Comparison of ENCODE assay signal across 1 cellular context in genomic region chrX:71492086-71493065, GRCh38.
TF ChIP-seq lines count a peak whose summit lies in the region.

No MANE protein-coding gene starts in this region.

TF ChIP-seq in K562, 482 proteins besides CTCF, POLR2A, EP300 and RAD21 (continued from another document):
- TF ChIP-seq, protein P1, sequence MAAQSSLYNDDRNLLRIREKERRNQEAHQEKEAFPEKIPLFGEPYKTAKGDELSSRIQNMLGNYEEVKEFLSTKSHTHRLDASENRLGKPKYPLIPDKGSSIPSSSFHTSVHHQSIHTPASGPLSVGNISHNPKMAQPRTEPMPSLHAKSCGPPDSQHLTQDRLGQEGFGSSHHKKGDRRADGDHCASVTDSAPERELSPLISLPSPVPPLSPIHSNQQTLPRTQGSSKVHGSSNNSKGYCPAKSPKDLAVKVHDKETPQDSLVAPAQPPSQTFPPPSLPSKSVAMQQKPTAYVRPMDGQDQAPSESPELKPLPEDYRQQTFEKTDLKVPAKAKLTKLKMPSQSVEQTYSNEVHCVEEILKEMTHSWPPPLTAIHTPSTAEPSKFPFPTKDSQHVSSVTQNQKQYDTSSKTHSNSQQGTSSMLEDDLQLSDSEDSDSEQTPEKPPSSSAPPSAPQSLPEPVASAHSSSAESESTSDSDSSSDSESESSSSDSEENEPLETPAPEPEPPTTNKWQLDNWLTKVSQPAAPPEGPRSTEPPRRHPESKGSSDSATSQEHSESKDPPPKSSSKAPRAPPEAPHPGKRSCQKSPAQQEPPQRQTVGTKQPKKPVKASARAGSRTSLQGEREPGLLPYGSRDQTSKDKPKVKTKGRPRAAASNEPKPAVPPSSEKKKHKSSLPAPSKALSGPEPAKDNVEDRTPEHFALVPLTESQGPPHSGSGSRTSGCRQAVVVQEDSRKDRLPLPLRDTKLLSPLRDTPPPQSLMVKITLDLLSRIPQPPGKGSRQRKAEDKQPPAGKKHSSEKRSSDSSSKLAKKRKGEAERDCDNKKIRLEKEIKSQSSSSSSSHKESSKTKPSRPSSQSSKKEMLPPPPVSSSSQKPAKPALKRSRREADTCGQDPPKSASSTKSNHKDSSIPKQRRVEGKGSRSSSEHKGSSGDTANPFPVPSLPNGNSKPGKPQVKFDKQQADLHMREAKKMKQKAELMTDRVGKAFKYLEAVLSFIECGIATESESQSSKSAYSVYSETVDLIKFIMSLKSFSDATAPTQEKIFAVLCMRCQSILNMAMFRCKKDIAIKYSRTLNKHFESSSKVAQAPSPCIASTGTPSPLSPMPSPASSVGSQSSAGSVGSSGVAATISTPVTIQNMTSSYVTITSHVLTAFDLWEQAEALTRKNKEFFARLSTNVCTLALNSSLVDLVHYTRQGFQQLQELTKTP (IDR thresholded peaks at IDR 0.05; ENCODE audit: low read depth in 1 of 2, partially characterized antibody in 2 of 2), result no peak
- no peak for TF ChIP-seq ZNF586 (CRISPR knock-in tag; conservative IDR thresholded peaks at IDR 0.05)
